ENCODE assay signal across 8 cellular contexts in genomic region chr5:83927140-83927733, GRCh38.
DNase-seq lines count a peak whose midpoint lies in the region; ATAC-seq and TF ChIP-seq lines count a peak whose summit lies in the region.

No MANE protein-coding gene starts in this region.

- peak; percentile 64 to 83 for TF ChIP-seq CTCF in mammary epithelial cell (conservative IDR thresholded peaks at IDR 0.05 in 1 of 2, IDR thresholded peaks at IDR 0.05 in 1 of 2; ENCODE audit: extremely low read depth in 1 of 2, insufficient read depth in 1 of 2, low read depth in 1 of 2, low read length in 2 of 2)

- intact Hi-C loops in mammary epithelial cell (cut with micrococcal nuclease) (loop anchor here (1.0 kb wide), 2 partner anchors 205 to 328 kb away; no protein-coding TSS in a partner anchor), left colon (cut with DNase I, micrococcal nuclease) (no loop called here)

- no TSS peak for BruUV-seq in mammary epithelial cell (replicated peaks; lab: Mats Ljungman, UMichigan)

- in situ Hi-C loops in Caki2 (cut with HindIII; ENCODE audit: low pct_unique_long_range_greater_than_20kb, low sequenced_read_pairs) = no loop called here
- in situ Hi-C loops in mammary epithelial cell (cut with MboI; ENCODE audit: low sequenced_read_pairs in 2 of 2) = no loop called here

- no peaks in the 10 kb centered on the region for H4K20me1 ChIP-seq in mammary epithelial cell (ENCODE audit: insufficient read depth, low read length)

- H3K9ac ChIP-seq in mammary epithelial cell (ENCODE audit: insufficient read depth, low read length) = no peak overlapping the region

- H3K36me3 ChIP-seq in SJCRH30 (no peaks in the 10 kb centered on the region), mammary epithelial cell (ENCODE audit: insufficient read depth, low read length) (no peaks in the 10 kb centered on the region)

- no peak overlapping the region for H2AFZ ChIP-seq in mammary epithelial cell (ENCODE audit: low read depth, low read length)

- DNase-seq in Caki2 (ENCODE audit: low read depth) (peak; percentile 54), SJCRH30 (peak; percentile 59 to 77), mammary epithelial cell (peak; percentile 23), left colon (peak; percentile 38 to 72)
- peak; percentile 5 to 19 for DNase-seq in stimulated activated CD8-positive, alpha-beta memory T cell treated with anti-CD3 and anti-CD28 coated beads, Interleukin-2, amount 100 ng/mL, for 48 hours (ENCODE audit: low read depth in 2 of 2)

- ATAC-seq in GM18870 (IDR thresholded peaks at IDR 0.05; ENCODE audit: unreplicated experiment) (peak; percentile 76), HG03469 (IDR thresholded peaks at IDR 0.05; ENCODE audit: unreplicated experiment) (peak; percentile 61), left colon (peak; percentile 65), HG02973 (IDR thresholded peaks at IDR 0.05; ENCODE audit: unreplicated experiment) (no peak)

- H3K4me2 ChIP-seq in mammary epithelial cell (ENCODE audit: insufficient read depth, low read depth, low read length) = no peak overlapping the region

- H3K9me3 ChIP-seq in SJCRH30 (replicated peaks) (no peaks in the 10 kb centered on the region), mammary epithelial cell (replicated peaks; ENCODE audit: insufficient read depth, low read length) (no peaks in the 10 kb centered on the region)

- H3K4me3 ChIP-seq in SJCRH30 (no peak overlapping the region), mammary epithelial cell (replicated peaks in 1 of 3; ENCODE audit: insufficient read depth in 1 of 3, low read depth in 2 of 3, low read length in 3 of 3) (no peak overlapping the region)

- H3K27ac ChIP-seq in SJCRH30 (no peak overlapping the region), mammary epithelial cell (ENCODE audit: insufficient read depth, low read depth, low read length) (no peak overlapping the region)

- CTCF ChIA-PET in mammary epithelial cell (lab: Charles Lee; ENCODE audit: low non-redundant PET) = interaction anchor here (0.7 to 0.9 kb wide), 2 partner anchors 38 to 329 kb away, joined by 7 to 10 read pairs; no protein-coding TSS in a partner anchor

- H3K27me3 ChIP-seq in SJCRH30 (no peaks in the 10 kb centered on the region), mammary epithelial cell (ENCODE audit: insufficient read depth, low read length) (no peaks in the 10 kb centered on the region)

- H3K4me1 ChIP-seq in SJCRH30 = peaks cover 31% of the 10 kb centered on the region
- peaks cover 32% of the 10 kb centered on the region for H3K4me1 ChIP-seq in mammary epithelial cell (ENCODE audit: insufficient read depth, low read length)

- dilution Hi-C loops in mammary epithelial cell (cut with HindIII; ENCODE audit: low sequenced_read_pairs) = no loop called here

- 75% methylated on average over 4 of the region's 4 CpGs for WGBS in mammary epithelial cell (ENCODE audit: low coverage, missing lambda C conversion rate)

- H3K79me2 ChIP-seq in mammary epithelial cell (ENCODE audit: insufficient read depth, low read length) = no peaks in the 10 kb centered on the region

Comparison
In these comparisons a context has a peak if more than half of its experiments do, and no peak if none do; other contexts are left out.
1. DNase-seq: peak in every context shown above with its lines; median percentile 68 in SJCRH30; 55 in left colon; 54 in Caki2; 23 in mammary epithelial cell; 12 in stimulated activated CD8-positive, alpha-beta memory T cell treated with anti-CD3 and anti-CD28 coated beads, Interleukin-2, amount 100 ng/mL, for 48 hours.